ENCODE assay signal across 18 cellular contexts in the genomic region with DNA sequence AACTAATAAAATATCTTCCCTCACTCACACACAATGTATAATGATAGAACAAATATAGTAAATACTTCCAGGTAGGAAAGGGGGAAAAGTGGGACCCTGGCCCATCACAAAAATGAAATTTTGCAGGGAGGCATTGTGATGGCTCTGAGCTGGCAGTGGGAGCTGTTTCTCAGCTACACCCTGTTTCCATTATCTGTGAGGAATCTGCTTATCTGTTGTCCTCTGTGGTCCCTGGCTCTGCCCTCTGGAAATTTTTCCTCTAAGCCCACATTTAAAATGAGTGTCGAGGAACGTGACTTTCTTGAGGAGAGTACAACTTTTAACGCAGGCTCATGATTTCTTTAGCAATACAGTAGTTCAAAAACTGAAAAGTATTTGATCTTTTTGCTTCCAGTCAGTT. TPM values are rescaled to one million over a fixed set of nuclear protein-coding genes. Genes with fewer than 3 reads are reported as not detected.
A peak's percentile ranks its signal among the peaks of the same experiment; 100 is the strongest.
DNase-seq lines count a peak whose midpoint lies in the region; ATAC-seq and TF ChIP-seq lines count a peak whose summit lies in the region.
"Had no signal": no experiment of that assay in that cellular context is flagged by ENCODE, and none has a peak within 500 bp of the region (broad histone marks: within the 10 kb centered on the region; RNA-seq: fewer than 3 reads in every experiment).

No MANE protein-coding gene starts in this region.

- ATAC-seq in HG03342 (IDR thresholded peaks at IDR 0.05; ENCODE audit: unreplicated experiment), result no peak
- ATAC-seq: CD8-positive, alpha-beta T cell had no signal

- intact Hi-C loops in CD14-positive monocyte (cut with micrococcal nuclease), result loop anchor here in 1 of 2 donors (5.0 kb wide), 1 partner anchor 38 kb away; no protein-coding TSS in a partner anchor
- intact Hi-C loops in colonic mucosa (cut with DNase I), result no loop called here

- H3K4me3 ChIP-seq in ACC112 (ENCODE audit: low read depth, low read length), result no peak overlapping the region
- no peak overlapping the region for H3K4me3 ChIP-seq in fibroblast of villous mesenchyme (ENCODE audit: low read depth, low read length)
- H3K4me3 ChIP-seq in H7 (ENCODE audit: insufficient read depth, low read depth, low read length), result no peak overlapping the region
- H3K4me3 ChIP-seq in colonic mucosa, result no peak overlapping the region
- H3K4me3 ChIP-seq: BLaER1 had no signal

- peak overlapping the region; percentile 7 for H2AFZ ChIP-seq in ACC112 (ENCODE audit: low read length, unreplicated experiment)

- H3K27me3 ChIP-seq in ACC112 (ENCODE audit: insufficient read depth, low read length), result no peaks in the 10 kb centered on the region
- H3K27me3 ChIP-seq in H7 (ENCODE audit: control insufficient read depth, insufficient read depth, low read length), result no peaks in the 10 kb centered on the region
- no peaks in the 10 kb centered on the region for H3K27me3 ChIP-seq in colonic mucosa
- H3K27me3 ChIP-seq: BE2C, BLaER1 had no signal

- no peaks in the 10 kb centered on the region for H3K9me3 ChIP-seq in colonic mucosa
- H3K9me3 ChIP-seq: BE2C, BLaER1, Caco-2 had no signal

- H3K27ac Mint-ChIP-seq in CD14-positive monocyte, result peak overlapping the region in 5 of 7 donors; percentile 14 to 73 (median 38)
- H3K27ac Mint-ChIP-seq: CD4-positive, alpha-beta T cell; CD8-positive, alpha-beta T cell had no signal

- H3K9me3 Mint-ChIP-seq in CD14-positive monocyte, result peaks cover 0 to 2% (median 0%) of the 10 kb centered on the region in 7 donors
- H3K9me3 Mint-ChIP-seq: CD4-positive, alpha-beta T cell; CD8-positive, alpha-beta T cell had no signal

- no peaks in the 10 kb centered on the region for H3K79me2 ChIP-seq in ACC112 (ENCODE audit: control insufficient read depth, insufficient read depth, low read length, unreplicated experiment)

- DNase-seq in CD14-positive monocyte (ENCODE audit: low spot score), result no peak
- peak; percentile 21 for DNase-seq in amniotic epithelial cell (ENCODE audit: low read depth)
- DNase-seq in fibroblast of villous mesenchyme (ENCODE audit: low read depth), result peak; percentile 28
- DNase-seq in H7, result no peak
- DNase-seq in colonic mucosa, result no peak
- no peak for DNase-seq in NCI-H446 (lab: John Stamatoyannopoulos, UW)
- DNase-seq: 8988T; BE2C; C1 segment of cervical spinal cord; Caco-2; Calu3; CD4-positive, alpha-beta T cell; CD8-positive, alpha-beta T cell; DMS79 treated with DMSO at 0.1 percent for 48 hours; GF-D8 had no signal

- H3K27me3 Mint-ChIP-seq in CD14-positive monocyte (ENCODE audit: low read depth in 3 of 3), result no peaks in the 10 kb centered on the region
- H3K27me3 Mint-ChIP-seq: CD4-positive, alpha-beta T cell had no signal

- H3K27ac ChIP-seq in ACC112 (ENCODE audit: low read depth, low read length) (no peak overlapping the region), colonic mucosa (no peak overlapping the region)
- H3K27ac ChIP-seq: BLaER1 had no signal

- H3K4me3 Mint-ChIP-seq in CD14-positive monocyte, result no peak overlapping the region
- H3K4me3 Mint-ChIP-seq: CD4-positive, alpha-beta T cell; CD8-positive, alpha-beta T cell had no signal

- TF ChIP-seq CTCF in CD14-positive monocyte (IDR thresholded peaks at IDR 0.05) (no peak), fibroblast of villous mesenchyme (IDR thresholded peaks at IDR 0.05; ENCODE audit: insufficient read depth, low read depth, low read length) (no peak), colonic mucosa (IDR thresholded peaks at IDR 0.05) (no peak)

- no peak overlapping the region for H3K9ac ChIP-seq in colonic mucosa (ENCODE audit: low read depth in 2 of 2, low read length in 2 of 2)
- H3K9ac ChIP-seq: BLaER1 had no signal

- H3K36me3 ChIP-seq in ACC112 (ENCODE audit: insufficient read depth, low read length), result no peaks in the 10 kb centered on the region
- no peaks in the 10 kb centered on the region for H3K36me3 ChIP-seq in H7 (replicated peaks; ENCODE audit: control insufficient read depth, insufficient read depth, low read length)
- H3K36me3 ChIP-seq in colonic mucosa, result no peaks in the 10 kb centered on the region
- H3K36me3 ChIP-seq: BE2C, BLaER1 had no signal

- H3K4me1 Mint-ChIP-seq in CD14-positive monocyte, result peaks cover 10% of the 10 kb centered on the region

- H3K36me3 Mint-ChIP-seq in CD14-positive monocyte, result peaks cover 0 to 3% of the 10 kb centered on the region in 2 donors
- H3K36me3 Mint-ChIP-seq: CD8-positive, alpha-beta T cell had no signal

- H3K4me1 ChIP-seq in ACC112 (ENCODE audit: control insufficient read depth, insufficient read depth, low read length, unreplicated experiment) (no peaks in the 10 kb centered on the region), colonic mucosa (no peaks in the 10 kb centered on the region)
- H3K4me1 ChIP-seq: BE2C had no signal

RNA-seq across cellular contexts. Expression of a gene that starts 5.2 kb away (rescaled TPM):
- 1 to 10 TPM; 1.4 to 4.3 TPM for polyA plus RNA-seq in CD14-positive monocyte
- total RNA-seq in fibroblast of villous mesenchyme, result 13.5 and 23.7 TPM in 2 replicates
- total RNA-seq in H7 (2014; rRNA removed; shearing (Covaris generic)), result 25.1 and 39.6 TPM in 2 replicates
- 10 to 100 TPM; 32.8 to 42.8 TPM for total RNA-seq in colonic mucosa

Comparison
In these comparisons a context has a peak if more than half of its experiments do, and no peak if none do; other contexts are left out.
1. DNase-seq: peak in amniotic epithelial cell (single experiment) and fibroblast of villous mesenchyme (single experiment); none in CD14-positive monocyte (single experiment), H7 (single experiment), colonic mucosa (single experiment) and NCI-H446 (0 of 2).